In the genomic region with DNA sequence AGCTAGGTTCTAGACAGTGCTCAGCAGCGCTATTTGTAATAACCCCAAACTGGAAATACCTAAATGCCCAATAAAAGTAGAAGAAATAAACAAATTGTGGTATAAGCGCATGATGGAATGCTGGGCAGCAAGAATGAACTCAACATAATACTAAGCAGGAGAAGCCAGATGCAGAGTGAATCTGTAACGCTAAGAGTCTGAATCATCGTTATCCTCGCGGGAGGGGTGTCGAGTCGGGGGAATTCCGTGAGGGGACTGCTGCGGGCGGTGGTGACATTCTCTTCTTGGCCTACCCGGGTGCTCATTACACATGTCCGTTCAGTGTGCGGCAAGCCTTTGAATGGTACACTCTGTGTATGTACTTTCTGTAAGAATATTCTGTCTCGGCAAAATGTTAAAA, we compare ENCODE assay signal across 23 cellular contexts.
A peak's percentile ranks its signal among the peaks of the same experiment; 100 is the strongest.
DNase-seq lines count a peak whose midpoint lies in the region; ATAC-seq, FAIRE-seq and TF ChIP-seq lines count a peak whose summit lies in the region.
"Had no signal": no experiment of that assay in that cellular context is flagged by ENCODE, and none has a peak within 500 bp of the region (broad histone marks: within the 10 kb centered on the region; RNA-seq: fewer than 3 reads in every experiment).

No MANE protein-coding gene starts in this region.

- H3K27ac Mint-ChIP-seq in stimulated activated memory B cell treated with anti-CD40 and anti-IgM and Interleukin-4, amounts not matched to agents 10 μg/mL and 1 μg/mL and 100 μg/mL, for 72 hours, result no peak overlapping the region
- H3K27ac Mint-ChIP-seq: activated CD4-positive, alpha-beta T cell treated with anti-CD3 and anti-CD28 coated beads, Interleukin-2, amount 10 ng/mL, durations not matched to agents 7 days and 5 days; activated naive CD4-positive, alpha-beta T cell treated with anti-CD3 and anti-CD28 coated beads for 36 hours; CD8-positive, alpha-beta T cell; dendritic cell treated with granulocyte-macrophage colony-stimulating factor and Interleukin-4, amounts not matched to agents 40 ng/mL and 50 ng/mL, for 4 days; natural killer cell had no signal

- no peak overlapping the region for H3K4me3 Mint-ChIP-seq in stimulated activated memory B cell treated with anti-CD40 and anti-IgM and Interleukin-4, amounts not matched to agents 10 μg/mL and 1 μg/mL and 100 μg/mL, for 72 hours
- H3K4me3 Mint-ChIP-seq: activated CD4-positive, alpha-beta T cell treated with anti-CD3 and anti-CD28 coated beads, Interleukin-2, amount 10 ng/mL, durations not matched to agents 7 days and 5 days; activated naive CD4-positive, alpha-beta T cell treated with anti-CD3 and anti-CD28 coated beads for 36 hours; CD8-positive, alpha-beta T cell; dendritic cell treated with granulocyte-macrophage colony-stimulating factor and Interleukin-4, amounts not matched to agents 40 ng/mL and 50 ng/mL, for 4 days; natural killer cell had no signal

- peak; percentile 75 for ATAC-seq in stimulated activated memory B cell treated with anti-CD40 and anti-IgM and Interleukin-4, amounts not matched to agents 10 μg/mL and 1 μg/mL and 100 μg/mL, for 72 hours
- ATAC-seq in GM18511 (IDR thresholded peaks at IDR 0.05; ENCODE audit: unreplicated experiment), result no peak
- ATAC-seq: CD8-positive, alpha-beta T cell; left ventricle myocardium superior; natural killer cell; pancreas; right cardiac atrium had no signal

- no peaks in the 10 kb centered on the region for H3K9me3 Mint-ChIP-seq in stimulated activated memory B cell treated with anti-CD40 and anti-IgM and Interleukin-4, amounts not matched to agents 10 μg/mL and 1 μg/mL and 100 μg/mL, for 72 hours
- H3K9me3 Mint-ChIP-seq: activated CD4-positive, alpha-beta T cell treated with anti-CD3 and anti-CD28 coated beads, Interleukin-2, amount 10 ng/mL, durations not matched to agents 7 days and 5 days; activated naive CD4-positive, alpha-beta T cell treated with anti-CD3 and anti-CD28 coated beads for 36 hours; CD8-positive, alpha-beta T cell; dendritic cell treated with granulocyte-macrophage colony-stimulating factor and Interleukin-4, amounts not matched to agents 40 ng/mL and 50 ng/mL, for 4 days; natural killer cell had no signal

- CTCF ChIA-PET in HEK293T (lab: Yijun Ruan, JAX), result no interaction called here

- DNase-seq in EH (ENCODE audit: low read depth) (peak; percentile 98), HTR-8/SVneo (ENCODE audit: insufficient read length, low spot score) (peak; percentile 67), astrocyte of the hippocampus (ENCODE audit: low read depth, low spot score) (peak; percentile 55), HEK293T (ENCODE audit: extremely low spot score) (no peak), NCI-H1436 treated with DMSO at 0.1 percent for 48 hours (lab: John Stamatoyannopoulos, UW) (no peak)
- DNase-seq: activated CD4-positive, alpha-beta T cell treated with anti-CD3 and anti-CD28 coated beads, Interleukin-2, amount 10 ng/mL, durations not matched to agents 7 days and 5 days; activated naive CD4-positive, alpha-beta T cell treated with anti-CD3 and anti-CD28 coated beads for 36 hours; CD8-positive, alpha-beta T cell; left ventricle myocardium superior; midbrain; natural killer cell; NCI-H187; NCI-H526 treated with DMSO at 0.1 percent for 48 hours; pancreas; right cardiac atrium; SK-N-SH; stimulated activated CD4-positive, alpha-beta T cell treated with anti-CD3 and anti-CD28 coated beads, Interleukin-4, amount 100 ng/mL, for 4 hours; stimulated activated naive CD4-positive, alpha-beta T cell treated with Interleukin-2 at 50 U/mL for 16 hours; T-helper 2 cell; testis had no signal

- peaks cover 24% of the 10 kb centered on the region for H3K4me1 Mint-ChIP-seq in stimulated activated memory B cell treated with anti-CD40 and anti-IgM and Interleukin-4, amounts not matched to agents 10 μg/mL and 1 μg/mL and 100 μg/mL, for 72 hours
- H3K4me1 Mint-ChIP-seq: activated CD4-positive, alpha-beta T cell treated with anti-CD3 and anti-CD28 coated beads, Interleukin-2, amount 10 ng/mL, durations not matched to agents 7 days and 5 days; natural killer cell had no signal

- H3K36me3 Mint-ChIP-seq in stimulated activated memory B cell treated with anti-CD40 and anti-IgM and Interleukin-4, amounts not matched to agents 10 μg/mL and 1 μg/mL and 100 μg/mL, for 72 hours, result no peaks in the 10 kb centered on the region
- H3K36me3 Mint-ChIP-seq: CD8-positive, alpha-beta T cell; natural killer cell had no signal

- FAIRE-seq in HTR-8/SVneo (lab: Jason Lieb, UNC), result peak; percentile 91
- FAIRE-seq: pancreas had no signal

- H3K27me3 Mint-ChIP-seq in stimulated activated memory B cell treated with anti-CD40 and anti-IgM and Interleukin-4, amounts not matched to agents 10 μg/mL and 1 μg/mL and 100 μg/mL, for 72 hours, result peaks cover 30% of the 10 kb centered on the region
- H3K27me3 Mint-ChIP-seq: activated CD4-positive, alpha-beta T cell treated with anti-CD3 and anti-CD28 coated beads, Interleukin-2, amount 10 ng/mL, durations not matched to agents 7 days and 5 days; dendritic cell treated with granulocyte-macrophage colony-stimulating factor and Interleukin-4, amounts not matched to agents 40 ng/mL and 50 ng/mL, for 4 days had no signal

- POLR2A ChIA-PET in HEK293T (lab: Yijun Ruan, JAX), result no interaction called here

TF ChIP-seq in HEK293T, 16 proteins besides CTCF, POLR2A, EP300 and RAD21:
- TF ChIP-seq CTBP1 (IDR thresholded peaks at IDR 0.05; ENCODE audit: borderline replicate concordance) (no peak), ELF4 (IDR thresholded peaks at IDR 0.05) (no peak), ZNF384 (IDR thresholded peaks at IDR 0.05) (no peak), FOXA1 (IDR thresholded peaks at IDR 0.05) (no peak), BHLHE40 (IDR thresholded peaks at IDR 0.05; ENCODE audit: borderline replicate concordance) (no peak), PKNOX1 (IDR thresholded peaks at IDR 0.05) (no peak), HDGF (IDR thresholded peaks at IDR 0.05; ENCODE audit: borderline replicate concordance) (no peak), FOXM1 (IDR thresholded peaks at IDR 0.05; ENCODE audit: borderline replicate concordance) (no peak), TARDBP (IDR thresholded peaks at IDR 0.05) (no peak)
TF ChIP-seq in HEK293T: peak in this region for 0.

Comparison
In these comparisons a context has a peak if more than half of its experiments do, and no peak if none do; other contexts are left out.
1. DNase-seq: peak in EH (single experiment), HTR-8/SVneo (single experiment) and astrocyte of the hippocampus (single experiment); none in HEK293T (single experiment) and NCI-H1436 treated with DMSO at 0.1 percent for 48 hours (single experiment).